ENCODE assay signal across 1 cellular context in the genomic region with DNA sequence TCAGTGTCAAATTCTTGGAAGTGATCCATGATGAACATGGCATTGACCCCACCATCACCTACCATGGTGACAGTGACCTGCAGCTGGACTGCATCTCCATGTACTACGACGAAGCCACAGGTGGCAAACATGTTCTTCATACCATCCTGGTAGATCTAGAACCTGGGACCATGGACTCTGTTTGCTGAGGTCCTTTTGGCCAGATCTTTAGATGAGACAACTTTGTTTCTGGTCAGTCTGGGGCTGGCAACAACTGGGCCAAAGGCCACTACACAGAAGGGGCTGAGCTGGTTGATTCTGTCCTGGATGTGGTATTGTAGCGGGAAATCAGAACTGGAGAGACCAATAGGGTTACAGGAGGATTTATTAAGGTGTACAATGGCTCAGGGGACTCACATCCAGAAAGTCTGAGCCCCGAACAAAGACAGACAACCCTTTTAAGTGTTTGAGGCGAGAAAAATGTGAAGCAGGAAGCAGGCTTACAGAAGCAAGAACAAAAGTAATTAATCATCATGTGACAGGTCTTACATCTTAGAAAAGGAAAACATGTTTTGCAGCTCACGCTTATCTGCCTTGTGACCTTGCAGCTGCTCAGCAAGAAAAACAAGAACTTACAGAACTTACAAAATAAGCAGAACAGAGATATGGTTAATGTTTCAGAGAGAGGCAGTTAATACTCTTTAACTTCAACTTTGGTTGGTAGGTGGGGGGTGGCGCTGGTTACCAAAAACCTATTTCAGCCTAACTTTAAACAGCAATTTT.
TF ChIP-seq lines count a peak whose summit lies in the region.

No MANE protein-coding gene starts in this region.

TF ChIP-seq in K562, 482 proteins besides CTCF, POLR2A, EP300 and RAD21 (continued from another document and continues in another):
- TF ChIP-seq, protein P1, sequence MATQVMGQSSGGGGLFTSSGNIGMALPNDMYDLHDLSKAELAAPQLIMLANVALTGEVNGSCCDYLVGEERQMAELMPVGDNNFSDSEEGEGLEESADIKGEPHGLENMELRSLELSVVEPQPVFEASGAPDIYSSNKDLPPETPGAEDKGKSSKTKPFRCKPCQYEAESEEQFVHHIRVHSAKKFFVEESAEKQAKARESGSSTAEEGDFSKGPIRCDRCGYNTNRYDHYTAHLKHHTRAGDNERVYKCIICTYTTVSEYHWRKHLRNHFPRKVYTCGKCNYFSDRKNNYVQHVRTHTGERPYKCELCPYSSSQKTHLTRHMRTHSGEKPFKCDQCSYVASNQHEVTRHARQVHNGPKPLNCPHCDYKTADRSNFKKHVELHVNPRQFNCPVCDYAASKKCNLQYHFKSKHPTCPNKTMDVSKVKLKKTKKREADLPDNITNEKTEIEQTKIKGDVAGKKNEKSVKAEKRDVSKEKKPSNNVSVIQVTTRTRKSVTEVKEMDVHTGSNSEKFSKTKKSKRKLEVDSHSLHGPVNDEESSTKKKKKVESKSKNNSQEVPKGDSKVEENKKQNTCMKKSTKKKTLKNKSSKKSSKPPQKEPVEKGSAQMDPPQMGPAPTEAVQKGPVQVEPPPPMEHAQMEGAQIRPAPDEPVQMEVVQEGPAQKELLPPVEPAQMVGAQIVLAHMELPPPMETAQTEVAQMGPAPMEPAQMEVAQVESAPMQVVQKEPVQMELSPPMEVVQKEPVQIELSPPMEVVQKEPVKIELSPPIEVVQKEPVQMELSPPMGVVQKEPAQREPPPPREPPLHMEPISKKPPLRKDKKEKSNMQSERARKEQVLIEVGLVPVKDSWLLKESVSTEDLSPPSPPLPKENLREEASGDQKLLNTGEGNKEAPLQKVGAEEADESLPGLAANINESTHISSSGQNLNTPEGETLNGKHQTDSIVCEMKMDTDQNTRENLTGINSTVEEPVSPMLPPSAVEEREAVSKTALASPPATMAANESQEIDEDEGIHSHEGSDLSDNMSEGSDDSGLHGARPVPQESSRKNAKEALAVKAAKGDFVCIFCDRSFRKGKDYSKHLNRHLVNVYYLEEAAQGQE (CRISPR knock-in tag; IDR thresholded peaks at IDR 0.05; ENCODE audit: low read depth), result peak; percentile 40; the same call in 1 of the 2 replicates
- TF ChIP-seq, protein P2, sequence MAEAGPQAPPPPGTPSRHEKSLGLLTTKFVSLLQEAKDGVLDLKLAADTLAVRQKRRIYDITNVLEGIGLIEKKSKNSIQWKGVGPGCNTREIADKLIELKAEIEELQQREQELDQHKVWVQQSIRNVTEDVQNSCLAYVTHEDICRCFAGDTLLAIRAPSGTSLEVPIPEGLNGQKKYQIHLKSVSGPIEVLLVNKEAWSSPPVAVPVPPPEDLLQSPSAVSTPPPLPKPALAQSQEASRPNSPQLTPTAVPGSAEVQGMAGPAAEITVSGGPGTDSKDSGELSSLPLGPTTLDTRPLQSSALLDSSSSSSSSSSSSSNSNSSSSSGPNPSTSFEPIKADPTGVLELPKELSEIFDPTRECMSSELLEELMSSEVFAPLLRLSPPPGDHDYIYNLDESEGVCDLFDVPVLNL (CRISPR knock-in tag; IDR thresholded peaks at IDR 0.05; ENCODE audit: low read depth), result no peak
- TF ChIP-seq TOE1 (IDR thresholded peaks at IDR 0.05; ENCODE audit: borderline replicate concordance) (peak; percentile 89; the same call in 1 of the 2 replicates), TOE1 (CRISPR knock-in tag; IDR thresholded peaks at IDR 0.05; ENCODE audit: borderline replicate concordance, low read depth) (no peak), FOSL1 (tag; conservative IDR thresholded peaks at IDR 0.05) (peak; percentile 57; the same call in 1 of the 2 replicates), CBX5 (IDR thresholded peaks at IDR 0.05; ENCODE audit: borderline replicate concordance, low read depth) (peak; percentile 92), NR4A1 (CRISPR knock-in tag; IDR thresholded peaks at IDR 0.05) (no peak), NR4A1 (tag; IDR thresholded peaks at IDR 0.05) (peak; percentile 82; the same call in 1 of the 2 replicates), ARNT (IDR thresholded peaks at IDR 0.05) (0 out of 4 replicates have a peak, but pooled peaks have one; percentile 16 to 36), ZNF24 (IDR thresholded peaks at IDR 0.05) (0 out of 2 replicates have a peak, but pooled peaks have one; percentile 45), TRIM28 (IDR thresholded peaks at IDR 0.05) (peak; percentile 98), PML (IDR thresholded peaks at IDR 0.05; ENCODE audit: low read length) (peak; percentile 70; the same call in 1 of the 2 replicates), TRIM24 (IDR thresholded peaks at IDR 0.05) (peak; percentile 93 to 97), BACH1 (tag; IDR thresholded peaks at IDR 0.05) (peak; percentile 76), DDX20 (tag; IDR thresholded peaks at IDR 0.05; ENCODE audit: low read depth) (0 out of 2 replicates have a peak, but pooled peaks have one; percentile 40), TCFL5 (CRISPR knock-in tag; conservative IDR thresholded peaks at IDR 0.05) (0 out of 2 replicates have a peak, but pooled peaks have one; percentile 4), MAFK (IDR thresholded peaks at IDR 0.05; ENCODE audit: low read length) (peak; percentile 30; the same call in 1 of the 2 replicates), CCNT2 (IDR thresholded peaks at IDR 0.05; ENCODE audit: borderline replicate concordance, extremely low read depth, insufficient read length, low read depth, low read length) (no peak), CREBBP (IDR thresholded peaks at IDR 0.05; ENCODE audit: low read depth, low read length) (no peak), ZNF347 (CRISPR knock-in tag; IDR thresholded peaks at IDR 0.05; ENCODE audit: low read depth) (no peak), CEBPB (tag; IDR thresholded peaks at IDR 0.05) (peak; percentile 79), NR2C1 (IDR thresholded peaks at IDR 0.05) (peak; percentile 36), NR2C1 (tag; IDR thresholded peaks at IDR 0.05) (peak; percentile 84), CBX3 (IDR thresholded peaks at IDR 0.05; ENCODE audit: borderline replicate concordance in 1 of 2, low read length in 2 of 2) (peak; percentile 74 to 94), SMAD4 (CRISPR knock-in tag; conservative IDR thresholded peaks at IDR 0.05) (peak; percentile 91), MYBL2 (IDR thresholded peaks at IDR 0.05; ENCODE audit: low read depth) (no peak; the same call in 1 of the 2 replicates), MYBL2 (CRISPR knock-in tag; IDR thresholded peaks at IDR 0.05; ENCODE audit: borderline replicate concordance) (no peak)
- TF ChIP-seq, protein P3, sequence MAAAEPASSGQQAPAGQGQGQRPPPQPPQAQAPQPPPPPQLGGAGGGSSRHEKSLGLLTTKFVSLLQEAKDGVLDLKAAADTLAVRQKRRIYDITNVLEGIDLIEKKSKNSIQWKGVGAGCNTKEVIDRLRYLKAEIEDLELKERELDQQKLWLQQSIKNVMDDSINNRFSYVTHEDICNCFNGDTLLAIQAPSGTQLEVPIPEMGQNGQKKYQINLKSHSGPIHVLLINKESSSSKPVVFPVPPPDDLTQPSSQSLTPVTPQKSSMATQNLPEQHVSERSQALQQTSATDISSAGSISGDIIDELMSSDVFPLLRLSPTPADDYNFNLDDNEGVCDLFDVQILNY (CRISPR knock-in tag; IDR thresholded peaks at IDR 0.05), result no peak
- TF ChIP-seq, protein P4, sequence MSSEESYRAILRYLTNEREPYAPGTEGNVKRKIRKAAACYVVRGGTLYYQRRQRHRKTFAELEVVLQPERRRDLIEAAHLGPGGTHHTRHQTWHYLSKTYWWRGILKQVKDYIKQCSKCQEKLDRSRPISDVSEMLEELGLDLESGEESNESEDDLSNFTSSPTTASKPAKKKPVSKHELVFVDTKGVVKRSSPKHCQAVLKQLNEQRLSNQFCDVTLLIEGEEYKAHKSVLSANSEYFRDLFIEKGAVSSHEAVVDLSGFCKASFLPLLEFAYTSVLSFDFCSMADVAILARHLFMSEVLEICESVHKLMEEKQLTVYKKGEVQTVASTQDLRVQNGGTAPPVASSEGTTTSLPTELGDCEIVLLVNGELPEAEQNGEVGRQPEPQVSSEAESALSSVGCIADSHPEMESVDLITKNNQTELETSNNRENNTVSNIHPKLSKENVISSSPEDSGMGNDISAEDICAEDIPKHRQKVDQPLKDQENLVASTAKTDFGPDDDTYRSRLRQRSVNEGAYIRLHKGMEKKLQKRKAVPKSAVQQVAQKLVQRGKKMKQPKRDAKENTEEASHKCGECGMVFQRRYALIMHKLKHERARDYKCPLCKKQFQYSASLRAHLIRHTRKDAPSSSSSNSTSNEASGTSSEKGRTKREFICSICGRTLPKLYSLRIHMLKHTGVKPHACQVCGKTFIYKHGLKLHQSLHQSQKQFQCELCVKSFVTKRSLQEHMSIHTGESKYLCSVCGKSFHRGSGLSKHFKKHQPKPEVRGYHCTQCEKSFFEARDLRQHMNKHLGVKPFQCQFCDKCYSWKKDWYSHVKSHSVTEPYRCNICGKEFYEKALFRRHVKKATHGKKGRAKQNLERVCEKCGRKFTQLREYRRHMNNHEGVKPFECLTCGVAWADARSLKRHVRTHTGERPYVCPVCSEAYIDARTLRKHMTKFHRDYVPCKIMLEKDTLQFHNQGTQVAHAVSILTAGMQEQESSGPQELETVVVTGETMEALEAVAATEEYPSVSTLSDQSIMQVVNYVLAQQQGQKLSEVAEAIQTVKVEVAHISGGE (CRISPR knock-in tag; IDR thresholded peaks at IDR 0.05), result peak in 1 of 3 experiments; percentile 75; a peak in 2 of 6 replicates
- TF ChIP-seq, protein P5, sequence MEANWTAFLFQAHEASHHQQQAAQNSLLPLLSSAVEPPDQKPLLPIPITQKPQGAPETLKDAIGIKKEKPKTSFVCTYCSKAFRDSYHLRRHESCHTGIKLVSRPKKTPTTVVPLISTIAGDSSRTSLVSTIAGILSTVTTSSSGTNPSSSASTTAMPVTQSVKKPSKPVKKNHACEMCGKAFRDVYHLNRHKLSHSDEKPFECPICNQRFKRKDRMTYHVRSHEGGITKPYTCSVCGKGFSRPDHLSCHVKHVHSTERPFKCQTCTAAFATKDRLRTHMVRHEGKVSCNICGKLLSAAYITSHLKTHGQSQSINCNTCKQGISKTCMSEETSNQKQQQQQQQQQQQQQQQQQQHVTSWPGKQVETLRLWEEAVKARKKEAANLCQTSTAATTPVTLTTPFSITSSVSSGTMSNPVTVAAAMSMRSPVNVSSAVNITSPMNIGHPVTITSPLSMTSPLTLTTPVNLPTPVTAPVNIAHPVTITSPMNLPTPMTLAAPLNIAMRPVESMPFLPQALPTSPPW (CRISPR knock-in tag; IDR thresholded peaks at IDR 0.05), result peak; percentile 52
- TF ChIP-seq, protein P6, sequence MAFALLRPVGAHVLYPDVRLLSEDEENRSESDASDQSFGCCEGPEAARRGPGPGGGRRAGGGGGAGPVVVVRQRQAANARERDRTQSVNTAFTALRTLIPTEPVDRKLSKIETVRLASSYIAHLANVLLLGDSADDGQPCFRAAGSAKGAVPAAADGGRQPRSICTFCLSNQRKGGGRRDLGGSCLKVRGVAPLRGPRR (CRISPR knock-in tag; IDR thresholded peaks at IDR 0.05), result peak; percentile 9; the same call in 1 of the 2 replicates
- TF ChIP-seq, protein P7, sequence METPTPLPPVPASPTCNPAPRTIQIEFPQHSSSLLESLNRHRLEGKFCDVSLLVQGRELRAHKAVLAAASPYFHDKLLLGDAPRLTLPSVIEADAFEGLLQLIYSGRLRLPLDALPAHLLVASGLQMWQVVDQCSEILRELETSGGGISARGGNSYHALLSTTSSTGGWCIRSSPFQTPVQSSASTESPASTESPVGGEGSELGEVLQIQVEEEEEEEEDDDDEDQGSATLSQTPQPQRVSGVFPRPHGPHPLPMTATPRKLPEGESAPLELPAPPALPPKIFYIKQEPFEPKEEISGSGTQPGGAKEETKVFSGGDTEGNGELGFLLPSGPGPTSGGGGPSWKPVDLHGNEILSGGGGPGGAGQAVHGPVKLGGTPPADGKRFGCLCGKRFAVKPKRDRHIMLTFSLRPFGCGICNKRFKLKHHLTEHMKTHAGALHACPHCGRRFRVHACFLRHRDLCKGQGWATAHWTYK (CRISPR knock-in tag; IDR thresholded peaks at IDR 0.05), result no peak; the same call in 1 of the 2 replicates
